ENCODE assay signal across 1 cellular context in genomic region chr1:87100271-87100670, GRCh38.
TF ChIP-seq lines count a peak whose summit lies in the region.

No MANE protein-coding gene starts in this region.

TF ChIP-seq in WTC11, 78 proteins besides CTCF, POLR2A, EP300 and RAD21 (continued from another document):
- TF ChIP-seq, protein P1, sequence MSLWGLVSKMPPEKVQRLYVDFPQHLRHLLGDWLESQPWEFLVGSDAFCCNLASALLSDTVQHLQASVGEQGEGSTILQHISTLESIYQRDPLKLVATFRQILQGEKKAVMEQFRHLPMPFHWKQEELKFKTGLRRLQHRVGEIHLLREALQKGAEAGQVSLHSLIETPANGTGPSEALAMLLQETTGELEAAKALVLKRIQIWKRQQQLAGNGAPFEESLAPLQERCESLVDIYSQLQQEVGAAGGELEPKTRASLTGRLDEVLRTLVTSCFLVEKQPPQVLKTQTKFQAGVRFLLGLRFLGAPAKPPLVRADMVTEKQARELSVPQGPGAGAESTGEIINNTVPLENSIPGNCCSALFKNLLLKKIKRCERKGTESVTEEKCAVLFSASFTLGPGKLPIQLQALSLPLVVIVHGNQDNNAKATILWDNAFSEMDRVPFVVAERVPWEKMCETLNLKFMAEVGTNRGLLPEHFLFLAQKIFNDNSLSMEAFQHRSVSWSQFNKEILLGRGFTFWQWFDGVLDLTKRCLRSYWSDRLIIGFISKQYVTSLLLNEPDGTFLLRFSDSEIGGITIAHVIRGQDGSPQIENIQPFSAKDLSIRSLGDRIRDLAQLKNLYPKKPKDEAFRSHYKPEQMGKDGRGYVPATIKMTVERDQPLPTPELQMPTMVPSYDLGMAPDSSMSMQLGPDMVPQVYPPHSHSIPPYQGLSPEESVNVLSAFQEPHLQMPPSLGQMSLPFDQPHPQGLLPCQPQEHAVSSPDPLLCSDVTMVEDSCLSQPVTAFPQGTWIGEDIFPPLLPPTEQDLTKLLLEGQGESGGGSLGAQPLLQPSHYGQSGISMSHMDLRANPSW (CRISPR knock-in tag; conservative IDR thresholded peaks at IDR 0.05; ENCODE audit: low read depth) = no peak
- TF ChIP-seq EMX1 (CRISPR knock-in tag; IDR thresholded peaks at IDR 0.05) = no peak
